Comparison of ENCODE assay signal across 14 cellular contexts in the genomic region with DNA sequence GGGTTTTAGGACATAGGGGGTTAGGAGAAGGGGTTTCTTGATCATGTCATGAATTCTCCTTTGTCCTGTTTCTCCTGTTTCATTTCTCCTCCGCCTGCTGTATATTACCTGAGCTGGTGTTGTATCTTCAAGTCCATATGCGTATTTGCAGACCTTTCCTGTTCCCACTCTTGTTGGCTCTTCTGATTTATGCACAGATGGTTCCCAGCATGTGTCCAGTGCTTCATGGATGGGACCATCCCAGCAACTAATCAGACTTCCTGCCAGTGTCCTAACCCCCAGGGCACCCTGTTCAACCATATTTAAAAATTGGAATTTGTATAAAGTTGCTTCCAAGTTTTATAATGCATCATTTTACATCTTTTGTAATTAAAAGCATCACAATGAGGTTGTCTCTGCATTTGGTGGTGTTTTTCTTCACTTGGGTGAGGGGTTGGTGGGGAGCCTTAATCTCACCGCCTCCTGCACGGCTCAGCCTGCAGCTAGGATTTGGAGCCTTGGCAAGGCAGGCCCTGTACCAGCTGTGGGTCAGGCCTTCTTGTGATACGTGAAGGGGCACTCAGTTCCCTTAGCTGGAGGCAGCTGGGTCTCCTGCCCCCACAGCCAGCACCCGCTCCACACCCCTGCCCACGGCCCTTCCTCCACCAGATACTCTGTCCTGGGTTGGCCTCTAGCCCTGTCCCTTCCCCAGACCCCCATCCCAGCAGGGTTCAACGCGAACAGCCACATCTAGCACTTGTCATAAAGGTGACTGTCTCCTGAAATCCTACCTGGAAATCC.
A peak's percentile ranks its signal among the peaks of the same experiment; 100 is the strongest.
DNase-seq lines count a peak whose midpoint lies in the region; ATAC-seq, FAIRE-seq and TF ChIP-seq lines count a peak whose summit lies in the region.
"Had no signal": no experiment of that assay in that cellular context is flagged by ENCODE, and none has a peak within 500 bp of the region (broad histone marks: within the 10 kb centered on the region; RNA-seq: fewer than 3 reads in every experiment).

No MANE protein-coding gene starts in this region.

- peak overlapping the region; percentile 80 for H3K27ac Mint-ChIP-seq in activated T-helper 17 cell treated with anti-CD3 and anti-CD28 coated beads, Interleukin-2, amount 50 U/mL, for 72 hours

- DNase-seq in HepG2 (ENCODE audit: low spot score): no peak
- DNase-seq in right lobe of liver: no peak
- no peak for DNase-seq in adrenal gland
- no peak for DNase-seq in NOMO-1 treated with dmso at 0.1 percent for 144 hours (lab: John Stamatoyannopoulos, UW; ENCODE audit: unreplicated experiment)
- DNase-seq in MG63: no peak
- DNase-seq: BE2C, DMS153, endodermal cell, hippocampal formation, KG1, NCI-H1105, SHP77 treated with DMSO at 0.1 percent for 48 hours had no signal

- CTCF ChIA-PET in HepG2 (lab: Yijun Ruan, JAX; ENCODE audit: low intra/inter-chr PET ratio, low total read pairs): no interaction called here

- H2AFZ ChIP-seq in HepG2 (ENCODE audit: low read length): no peak overlapping the region

- peaks cover 27% of the 10 kb centered on the region for H3K4me1 Mint-ChIP-seq in activated T-helper 17 cell treated with anti-CD3 and anti-CD28 coated beads, Interleukin-2, amount 50 U/mL, for 72 hours

- peaks cover 28% of the 10 kb centered on the region for H3K36me3 Mint-ChIP-seq in activated T-helper 17 cell treated with anti-CD3 and anti-CD28 coated beads, Interleukin-2, amount 50 U/mL, for 72 hours (ENCODE audit: low read depth)

- H3K27me3 ChIP-seq in HepG2 (ENCODE audit: control insufficient read depth in 1 of 2, insufficient read depth in 2 of 2, low read length in 2 of 2): no peaks in the 10 kb centered on the region
- no peaks in the 10 kb centered on the region for H3K27me3 ChIP-seq in right lobe of liver
- no peaks in the 10 kb centered on the region for H3K27me3 ChIP-seq in mucosa of stomach (ENCODE audit: control insufficient read depth, insufficient read depth, low read length)
- H3K27me3 ChIP-seq in adrenal gland: no peaks in the 10 kb centered on the region
- H3K27me3 ChIP-seq in MG63: no peaks in the 10 kb centered on the region
- H3K27me3 ChIP-seq: BE2C had no signal

- no peak for TF ChIP-seq RAD21 in HepG2 (CRISPR knock-in tag; IDR thresholded peaks at IDR 0.05)

- no peak overlapping the region for H3K27ac ChIP-seq in HepG2 (ENCODE audit: extremely low read length, insufficient read depth, low read length)
- no peak overlapping the region for H3K27ac ChIP-seq in right lobe of liver
- H3K27ac ChIP-seq in adrenal gland: no peak overlapping the region

- FAIRE-seq in HepG2 (lab: Jason Lieb, UNC): no peak

- ATAC-seq in HepG2 (0 out of 3 replicates have a peak, but pooled peaks have one; percentile 10), right lobe of liver (no peak)
- ATAC-seq in activated T-helper 17 cell treated with anti-CD3 and anti-CD28 coated beads, Interleukin-2, amount 50 U/mL, for 72 hours (replicated peaks): no peak

- peaks cover 2 to 11% of the 10 kb centered on the region in 2 experiments; a peak in 3 of 5 replicates for H3K36me3 ChIP-seq in HepG2 (replicated peaks in 1 of 2; ENCODE audit: control insufficient read depth in 1 of 2, insufficient read depth in 2 of 2, low read length in 2 of 2)
- H3K36me3 ChIP-seq in right lobe of liver: peaks cover 0 to 31% (median 13%) of the 10 kb centered on the region in 4 donors
- no peaks in the 10 kb centered on the region for H3K36me3 ChIP-seq in mucosa of stomach (ENCODE audit: control insufficient read depth, insufficient read depth, low read length)
- H3K36me3 ChIP-seq in adrenal gland (replicated peaks in 1 of 2): peaks cover 0 to 29% of the 10 kb centered on the region in 2 donors
- peaks cover 20% of the 10 kb centered on the region for H3K36me3 ChIP-seq in MG63

- H3K9ac ChIP-seq in HepG2 (ENCODE audit: insufficient read depth, low read depth, low read length) (no peak overlapping the region), mucosa of stomach (ENCODE audit: low read length) (peak overlapping the region; percentile 20)

- TF ChIP-seq CTCF in HepG2 (CRISPR knock-in tag; IDR thresholded peaks at IDR 0.05) (no peak), right lobe of liver (IDR thresholded peaks at IDR 0.05) (no peak), adrenal gland (IDR thresholded peaks at IDR 0.05) (no peak)

- TF ChIP-seq POLR2A in HepG2 (IDR thresholded peaks at IDR 0.05; ENCODE audit: insufficient read depth in 1 of 2, low read depth in 2 of 2, low read length in 2 of 2) (no peak), right lobe of liver (IDR thresholded peaks at IDR 0.05) (no peak), adrenal gland (IDR thresholded peaks at IDR 0.05) (no peak)

- H3K4me2 ChIP-seq in HepG2 (ENCODE audit: low read depth, low read length): no peak overlapping the region

- H4K20me1 ChIP-seq in HepG2 (ENCODE audit: insufficient read depth, low read length): no peaks in the 10 kb centered on the region; the same call in 1 of the 2 replicates

- H3K4me1 ChIP-seq in HepG2 (ENCODE audit: insufficient read depth, low read length) (peaks cover 7% of the 10 kb centered on the region), right lobe of liver (no peaks in the 10 kb centered on the region), mucosa of stomach (ENCODE audit: control insufficient read depth, insufficient read depth, low read length) (peaks cover 19% of the 10 kb centered on the region), adrenal gland (replicated peaks in 1 of 2) (peaks cover 0 to 19% of the 10 kb centered on the region in 2 donors)

- 95% methylated on average over 9 of the region's 9 CpGs for WGBS in HepG2 (ENCODE audit: low lambda C conversion rate)
- 93% methylated on average over 2 of the region's 9 CpGs for WGBS in right lobe of liver (ENCODE audit: insufficient coverage, low coverage, low lambda C conversion rate, missing lambda C conversion rate)
- WGBS in adrenal gland, 4 donors: 85 to 90% (median 89%) methylated on average over 8 to 9 of the region's 9 CpGs

- intact Hi-C loops in HepG2 (cut with micrococcal nuclease; ENCODE audit: unreplicated experiment): no loop called here
- intact Hi-C loops in right lobe of liver (cut with DNase I): loop anchor here (5.0 to 10.0 kb wide), 2 partner anchors 242 to 270 kb away; no protein-coding TSS in a partner anchor
- intact Hi-C loops in adrenal gland (cut with DNase I): loop anchor here (5.0 kb wide), 3 partner anchors 47 to 242 kb away; partner anchors contain the start of gene FES (in 1 of the 2)

- no peak for TF ChIP-seq EP300 in HepG2 (IDR thresholded peaks at IDR 0.05; ENCODE audit: low read depth in 2 of 2, low read length in 2 of 2)
- TF ChIP-seq EP300 in HepG2 (CRISPR knock-in tag; IDR thresholded peaks at IDR 0.05; ENCODE audit: borderline replicate concordance): no peak

- no peaks in the 10 kb centered on the region for H3K27me3 Mint-ChIP-seq in activated T-helper 17 cell treated with anti-CD3 and anti-CD28 coated beads, Interleukin-2, amount 50 U/mL, for 72 hours

- H3K79me2 ChIP-seq in HepG2 (ENCODE audit: insufficient read depth, low read length): no peaks in the 10 kb centered on the region

- POLR2A ChIA-PET in HepG2 (lab: Yijun Ruan, JAX): no interaction called here

- in situ Hi-C loops in HepG2 (cut with HindIII; ENCODE audit: extremely low pct_ligation_motif_present, low pct_unique_long_range_greater_than_20kb): loop anchor here (5.0 kb wide), 2 partner anchors 47 to 242 kb away; no protein-coding TSS in a partner anchor

- no peak overlapping the region for H3K4me3 Mint-ChIP-seq in activated T-helper 17 cell treated with anti-CD3 and anti-CD28 coated beads, Interleukin-2, amount 50 U/mL, for 72 hours
- H3K4me3 Mint-ChIP-seq: endodermal cell had no signal

- BruUV-seq in HepG2 (replicated peaks; lab: Mats Ljungman, UMichigan): no TSS peak

- H3K9me3 Mint-ChIP-seq in activated T-helper 17 cell treated with anti-CD3 and anti-CD28 coated beads, Interleukin-2, amount 50 U/mL, for 72 hours: no peaks in the 10 kb centered on the region
- H3K9me3 Mint-ChIP-seq: endodermal cell had no signal

- H3K9me3 ChIP-seq in HepG2 (ENCODE audit: low read length): no peaks in the 10 kb centered on the region
- H3K9me3 ChIP-seq in right lobe of liver: no peaks in the 10 kb centered on the region
- no peaks in the 10 kb centered on the region for H3K9me3 ChIP-seq in mucosa of stomach (ENCODE audit: control insufficient read depth, low read length)
- H3K9me3 ChIP-seq in adrenal gland (replicated peaks in 1 of 3): no peaks in the 10 kb centered on the region
- H3K9me3 ChIP-seq in MG63: no peaks in the 10 kb centered on the region
- H3K9me3 ChIP-seq: BE2C had no signal

- H3K4me3 ChIP-seq in HepG2 (replicated peaks in 1 of 3; ENCODE audit: insufficient read depth in 1 of 3, low read depth in 2 of 3, low read length in 3 of 3): no peak overlapping the region
- no peak overlapping the region for H3K4me3 ChIP-seq in right lobe of liver
- no peak overlapping the region for H3K4me3 ChIP-seq in mucosa of stomach (ENCODE audit: low read length)
- no peak overlapping the region for H3K4me3 ChIP-seq in adrenal gland
- no peak overlapping the region for H3K4me3 ChIP-seq in MG63

TF ChIP-seq in HepG2, 621 proteins besides CTCF, POLR2A, EP300 and RAD21:
- TF ChIP-seq ZNF30 (CRISPR knock-in tag; IDR thresholded peaks at IDR 0.05) (no peak), AGO2 (optimal IDR thresholded peaks at IDR 0.05; ENCODE audit: low read depth, low read length) (peak; percentile 11)
